28 cellular contexts compared by ENCODE assay signal in the genomic region with DNA sequence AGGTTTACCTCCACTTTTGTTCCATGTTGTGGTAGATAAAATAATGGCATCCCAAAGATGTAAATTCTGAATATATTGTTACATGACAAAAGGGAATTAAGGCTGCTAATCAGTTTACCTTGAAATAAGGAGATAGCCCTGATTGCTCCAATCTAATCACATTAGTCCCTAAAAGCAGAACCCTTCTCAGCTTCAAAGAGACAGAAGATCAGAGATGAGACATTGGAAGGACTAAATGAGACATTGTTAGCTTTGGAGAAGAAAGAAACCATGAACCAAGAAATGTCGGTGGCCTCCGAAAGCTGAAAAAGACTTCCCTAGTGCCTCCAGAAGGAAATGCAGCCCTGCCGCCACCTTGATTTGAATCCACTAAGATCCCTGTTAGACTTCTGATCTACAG.
"Had no signal": no experiment of that assay in that cellular context is flagged by ENCODE, and none has a peak within 500 bp of the region (broad histone marks: within the 10 kb centered on the region; RNA-seq: fewer than 3 reads in every experiment).

No MANE protein-coding gene starts in this region.

- H3K4me1 ChIP-seq: adrenal gland, breast epithelium had no signal

- H3K4me3 ChIP-seq: adrenal gland, breast epithelium had no signal

- H3K27me3 ChIP-seq: adrenal gland, breast epithelium had no signal

- DNase-seq: activated CD4-positive, alpha-beta T cell treated with anti-CD3 and anti-CD28 coated beads for 48 hours; activated CD4-positive, alpha-beta T cell treated with anti-CD3 and anti-CD28 coated beads, Interleukin-2, amount 50 U/mL, for 4 hours; activated CD4-positive, CD25-positive, alpha-beta regulatory T cell treated with anti-CD3 and anti-CD28 coated beads, Interleukin-2, amount 50 U/mL, for 72 hours; activated CD8-positive, alpha-beta memory T cell treated with anti-CD3 and anti-CD28 coated beads, Interleukin-2, amount 50 U/mL, for 48 hours; activated CD8-positive, alpha-beta T cell treated with anti-CD3 and anti-CD28 coated beads, Interleukin-2, amount 10 ng/mL, durations not matched to agents 7 days and 5 days; activated naive CD4-positive, alpha-beta T cell treated with anti-CD3 and anti-CD28 coated beads, Interleukin-2, amount 50 U/mL, for 16 hours; activated naive CD8-positive, alpha-beta T cell treated with anti-CD3 and anti-CD28 coated beads, Interleukin-2, amount 10 ng/mL, durations not matched to agents 7 days and 5 days; activated T-cell treated with anti-CD3 and anti-CD28 coated beads, Interleukin-2, amount 50 U/mL, for 1 hour; adrenal gland; anterior cingulate cortex; caudate nucleus; Karpas-422; MM.1S; NCI-H1105 treated with DMSO at 0.1 percent for 48 hours; NCI-H1436 treated with DMSO at 0.1 percent for 48 hours; NCI-H187; NCI-H2081; NCI-H2171; NCI-H2227 treated with DMSO at 0.1 percent for 48 hours; NCI-H446 treated with DMSO at 0.1 percent for 48 hours; NCI-H526; NCI-H774; NK-92 treated with Interleukin-12 subunit alpha and Interleukin-12 subunit beta, amount 100 ng/mL, for 24 hours; SHP77; T-helper 17 cell; T-helper 9 cell had no signal

- H3K36me3 ChIP-seq: adrenal gland, breast epithelium had no signal

- ATAC-seq: activated CD8-positive, alpha-beta T cell treated with anti-CD3 and anti-CD28 coated beads, Interleukin-2, amount 10 ng/mL, durations not matched to agents 7 days and 5 days; T-helper 17 cell; WTC11 had no signal

- H3K27ac ChIP-seq: adrenal gland, breast epithelium had no signal

- H3K9me3 ChIP-seq: breast epithelium had no signal
